Comparison of ENCODE assay signal across 8 cellular contexts in genomic region chr17:42997390-42997983, GRCh38. TPM values are rescaled to one million over a fixed set of nuclear protein-coding genes. Genes with fewer than 3 reads are reported as not detected.
DNase-seq lines count a peak whose midpoint lies in the region; ATAC-seq, FAIRE-seq and TF ChIP-seq lines count a peak whose summit lies in the region.

No MANE protein-coding gene starts in this region.

- H3K4me3 Mint-ChIP-seq in activated T-cell treated with anti-CD3 and anti-CD28 coated beads, Interleukin-2, amount 50 U/mL, for 4 hours = peak overlapping the region; percentile 98
- H3K4me3 Mint-ChIP-seq in activated T-helper 1 cell treated with anti-CD3 and anti-CD28 coated beads, Interleukin-12 subunit alpha, Interleukin-12 subunit beta, Interleukin-2, Interleukin-4 antibody, amounts not matched to agents 30 ng/mL and 10 ng/mL and 1 ng/mL, durations not matched to agents 14 hours and 24 hours and 36 hours = peak overlapping the region; percentile 94

- H3K27ac ChIP-seq in keratinocyte (ENCODE audit: control insufficient read depth, insufficient read depth, low read length) = peak overlapping the region; percentile 12
- H3K27ac ChIP-seq in tibial artery = peak overlapping the region; percentile 76 to 77

- H3K36me3 ChIP-seq in keratinocyte (ENCODE audit: control insufficient read depth in 2 of 2, extremely low read depth in 1 of 2, insufficient read depth in 2 of 2, low read length in 2 of 2) = peaks cover 19 to 38% of the 10 kb centered on the region in 2 experiments
- peaks cover 28 to 51% (median 41%) of the 10 kb centered on the region in 3 donors for H3K36me3 ChIP-seq in tibial artery

- no peaks in the 10 kb centered on the region for H3K9me1 ChIP-seq in keratinocyte (ENCODE audit: control insufficient read depth, extremely low read depth, insufficient read depth, low read length)

- dilution Hi-C loops in keratinocyte (cut with MboI; ENCODE audit: extremely low pct_ligation_motif_present, low sequenced_read_pairs) = no loop called here

- peak overlapping the region; percentile 43 for H3K9ac ChIP-seq in keratinocyte (ENCODE audit: control insufficient read depth, extremely low read depth, insufficient read depth, low read length)

- H3K27ac Mint-ChIP-seq in activated T-helper 1 cell treated with anti-CD3 and anti-CD28 coated beads, Interleukin-12 subunit alpha, Interleukin-12 subunit beta, Interleukin-2, Interleukin-4 antibody, amounts not matched to agents 30 ng/mL and 10 ng/mL and 1 ng/mL, durations not matched to agents 14 hours and 24 hours and 36 hours = peak overlapping the region; percentile 96

- H3K4me2 ChIP-seq in keratinocyte (ENCODE audit: control insufficient read depth, extremely low read depth, insufficient read depth, low read depth, low read length) = peak overlapping the region; percentile 71

- no peaks in the 10 kb centered on the region for H4K20me1 ChIP-seq in keratinocyte (ENCODE audit: control insufficient read depth, extremely low read depth, insufficient read depth, low read length)

- TF ChIP-seq CTCF in keratinocyte (optimal IDR thresholded peaks at IDR 0.05 in 1 of 3, IDR thresholded peaks at IDR 0.05 in 1 of 3, conservative IDR thresholded peaks at IDR 0.05 in 1 of 3; ENCODE audit: extremely low read depth in 1 of 3, insufficient read depth in 2 of 3, low read length in 3 of 3) = no peak
- TF ChIP-seq CTCF in tibial artery (IDR thresholded peaks at IDR 0.05) = no peak

- H3K27me3 ChIP-seq in keratinocyte (ENCODE audit: control insufficient read depth, extremely low read depth, insufficient read depth, low read length) (no peaks in the 10 kb centered on the region), tibial artery (no peaks in the 10 kb centered on the region)

- intact Hi-C loops in activated T-helper 1 cell treated with anti-CD3 and anti-CD28 coated beads, Interleukin-12 subunit alpha, Interleukin-12 subunit beta, Interleukin-2, Interleukin-4 antibody, amounts not matched to agents 30 ng/mL and 10 ng/mL and 1 ng/mL, durations not matched to agents 14 hours and 24 hours and 36 hours (cut with micrococcal nuclease) = no loop called here
- intact Hi-C loops in tibial artery (cut with DNase I; ENCODE audit: low total_unique reads) = loop anchor here (5.0 kb wide), 1 partner anchor 155 kb away; the partner anchor contains the start of gene AOC2

- H3K79me2 ChIP-seq in keratinocyte (ENCODE audit: control insufficient read depth, insufficient read depth, low read length) = peaks cover 27% of the 10 kb centered on the region

- H2AFZ ChIP-seq in keratinocyte (ENCODE audit: control insufficient read depth, low read length) = peak overlapping the region; percentile 54

- no peak for DNase-seq in activated T-cell treated with anti-CD3 and anti-CD28 coated beads, Interleukin-2, amount 50 U/mL, for 4 hours
- no peak for DNase-seq in activated T-cell treated with anti-CD3 and anti-CD28 coated beads for 4 hours
- no peak for DNase-seq in activated T-helper 1 cell treated with anti-CD3 and anti-CD28 coated beads, Interleukin-12 subunit alpha, Interleukin-12 subunit beta, Interleukin-2, Interleukin-4 antibody, amounts not matched to agents 30 ng/mL and 10 ng/mL and 1 ng/mL, durations not matched to agents 14 hours and 24 hours and 36 hours (ENCODE audit: low spot score)
- DNase-seq in keratinocyte (ENCODE audit: low read depth, low spot score) = no peak
- DNase-seq in tibial artery = no peak
- no peak for DNase-seq in MV-4-11 (lab: John Stamatoyannopoulos, UW)
- no peak for DNase-seq in SIG-M5 treated with dmso at 0.1 percent for 504 hours (lab: John Stamatoyannopoulos, UW; ENCODE audit: unreplicated experiment)

- H3K4me3 ChIP-seq in keratinocyte (ENCODE audit: control insufficient read depth in 2 of 3, extremely low read depth in 1 of 3, insufficient read depth in 2 of 3, low read depth in 1 of 3, low read length in 3 of 3) (peak overlapping the region in 1 of 3 experiments; percentile 52), tibial artery (peak overlapping the region; percentile 30 to 74)

- peaks cover 21% of the 10 kb centered on the region for H3K4me1 Mint-ChIP-seq in activated T-cell treated with anti-CD3 and anti-CD28 coated beads, Interleukin-2, amount 50 U/mL, for 4 hours (ENCODE audit: low read depth)
- H3K4me1 Mint-ChIP-seq in activated T-helper 1 cell treated with anti-CD3 and anti-CD28 coated beads, Interleukin-12 subunit alpha, Interleukin-12 subunit beta, Interleukin-2, Interleukin-4 antibody, amounts not matched to agents 30 ng/mL and 10 ng/mL and 1 ng/mL, durations not matched to agents 14 hours and 24 hours and 36 hours (ENCODE audit: low read depth) = peaks cover 23% of the 10 kb centered on the region

- FAIRE-seq in keratinocyte (lab: Jason Lieb, UNC) = no peak

- H3K36me3 Mint-ChIP-seq in activated T-cell treated with anti-CD3 and anti-CD28 coated beads, Interleukin-2, amount 50 U/mL, for 4 hours (ENCODE audit: insufficient read depth) = peaks cover 32% of the 10 kb centered on the region
- peaks cover 41% of the 10 kb centered on the region for H3K36me3 Mint-ChIP-seq in activated T-helper 1 cell treated with anti-CD3 and anti-CD28 coated beads, Interleukin-12 subunit alpha, Interleukin-12 subunit beta, Interleukin-2, Interleukin-4 antibody, amounts not matched to agents 30 ng/mL and 10 ng/mL and 1 ng/mL, durations not matched to agents 14 hours and 24 hours and 36 hours (ENCODE audit: low read depth)

- no peaks in the 10 kb centered on the region for H3K9me3 Mint-ChIP-seq in activated T-cell treated with anti-CD3 and anti-CD28 coated beads, Interleukin-2, amount 50 U/mL, for 4 hours
- no peaks in the 10 kb centered on the region for H3K9me3 Mint-ChIP-seq in activated T-helper 1 cell treated with anti-CD3 and anti-CD28 coated beads, Interleukin-12 subunit alpha, Interleukin-12 subunit beta, Interleukin-2, Interleukin-4 antibody, amounts not matched to agents 30 ng/mL and 10 ng/mL and 1 ng/mL, durations not matched to agents 14 hours and 24 hours and 36 hours

- peaks cover 23% of the 10 kb centered on the region for H3K4me1 ChIP-seq in keratinocyte (ENCODE audit: control insufficient read depth, extremely low read depth, insufficient read depth, low read length)
- peaks cover 0 to 20% (median 17%) of the 10 kb centered on the region in 4 donors for H3K4me1 ChIP-seq in tibial artery

- H3K27me3 Mint-ChIP-seq in activated T-cell treated with anti-CD3 and anti-CD28 coated beads, Interleukin-2, amount 50 U/mL, for 4 hours (ENCODE audit: low read depth) = no peaks in the 10 kb centered on the region
- no peaks in the 10 kb centered on the region for H3K27me3 Mint-ChIP-seq in activated T-helper 1 cell treated with anti-CD3 and anti-CD28 coated beads, Interleukin-12 subunit alpha, Interleukin-12 subunit beta, Interleukin-2, Interleukin-4 antibody, amounts not matched to agents 30 ng/mL and 10 ng/mL and 1 ng/mL, durations not matched to agents 14 hours and 24 hours and 36 hours (ENCODE audit: insufficient read depth)

- no peak for ATAC-seq in activated T-cell treated with anti-CD3 and anti-CD28 coated beads, Interleukin-2, amount 50 U/mL, for 4 hours
- ATAC-seq in HG02798 (IDR thresholded peaks at IDR 0.05; ENCODE audit: poor library complexity, unreplicated experiment) = no peak

- H3K9me3 ChIP-seq in keratinocyte (ENCODE audit: control insufficient read depth, low read depth, low read length) = no peaks in the 10 kb centered on the region
- H3K9me3 ChIP-seq in tibial artery = no peaks in the 10 kb centered on the region

RNA-seq across cellular contexts. Expression of gene RPL27, which starts 0.7 kb away (rescaled TPM):
- total RNA-seq in activated T-cell treated with anti-CD3 and anti-CD28 coated beads, Interleukin-2, amount 50 U/mL, for 4 hours = 1,000 to 10,000 TPM; 1,553 to 1,718 (median 1,686) TPM
- total RNA-seq in activated T-helper 1 cell treated with anti-CD3 and anti-CD28 coated beads, Interleukin-12 subunit alpha, Interleukin-12 subunit beta, Interleukin-2, Interleukin-4 antibody, amounts not matched to agents 30 ng/mL and 10 ng/mL and 1 ng/mL, durations not matched to agents 14 hours and 24 hours and 36 hours = 1,049 and 1,126 TPM in 2 replicates
- polyA plus RNA-seq in keratinocyte = 4,091 to 7,614 TPM (median 7,074 TPM) in 3 replicates
- polyA plus RNA-seq in keratinocyte (2011; ENCODE audit: low read depth) = 779 TPM
- 5,475 and 5,815 TPM in 2 replicates for polyA plus RNA-seq in keratinocyte (2011; cell fraction: cytosol; rRNA removed)
- 1,608 and 1,639 TPM in 2 replicates for polyA plus RNA-seq in keratinocyte (2011; cell fraction: nucleus; rRNA removed)
- polyA plus RNA-seq in keratinocyte (2012; ENCODE audit: low replicate concordance) = 3,581 and 3,765 TPM in 2 replicates
- polyA minus RNA-seq in keratinocyte = 772 to 1,998 TPM (median 856 TPM) in 3 replicates
- 1,363 TPM for polyA minus RNA-seq in keratinocyte (2011; cell fraction: cytosol; rRNA and poly(A)+ RNA removed)
- polyA minus RNA-seq in keratinocyte (2011; cell fraction: nucleus; rRNA and poly(A)+ RNA removed) = 394 and 446 TPM in 2 replicates

RNA-seq across cellular contexts. Expression of gene IFI35, which starts 9.1 kb away (rescaled TPM):
- total RNA-seq in activated T-cell treated with anti-CD3 and anti-CD28 coated beads, Interleukin-2, amount 50 U/mL, for 4 hours = 10 to 100 TPM; 26.4 to 46.6 (median 34.1) TPM
- total RNA-seq in activated T-helper 1 cell treated with anti-CD3 and anti-CD28 coated beads, Interleukin-12 subunit alpha, Interleukin-12 subunit beta, Interleukin-2, Interleukin-4 antibody, amounts not matched to agents 30 ng/mL and 10 ng/mL and 1 ng/mL, durations not matched to agents 14 hours and 24 hours and 36 hours = 65.8 and 67.0 TPM in 2 replicates
- 22.0 to 34.8 TPM (median 27.6 TPM) in 3 replicates for polyA plus RNA-seq in keratinocyte
- polyA plus RNA-seq in keratinocyte (2011; ENCODE audit: low read depth) = not detected
- polyA plus RNA-seq in keratinocyte (2011; cell fraction: cytosol; rRNA removed) = 12.4 and 20.7 TPM in 2 replicates
- polyA plus RNA-seq in keratinocyte (2011; cell fraction: nucleus; rRNA removed) = 15.2 and 15.8 TPM in 2 replicates
- 0.83 and 30.2 TPM in 2 replicates for polyA plus RNA-seq in keratinocyte (2012; ENCODE audit: low replicate concordance)
- polyA minus RNA-seq in keratinocyte = 16.8 to 37.7 TPM (median 19.3 TPM) in 3 replicates
- 15.0 TPM for polyA minus RNA-seq in keratinocyte (2011; cell fraction: cytosol; rRNA and poly(A)+ RNA removed)
- 5.3 and 6.4 TPM in 2 replicates for polyA minus RNA-seq in keratinocyte (2011; cell fraction: nucleus; rRNA and poly(A)+ RNA removed)

RNA-seq across cellular contexts. Expression of gene RUNDC1, which starts 17.1 kb away (rescaled TPM):
- total RNA-seq in activated T-cell treated with anti-CD3 and anti-CD28 coated beads, Interleukin-2, amount 50 U/mL, for 4 hours = 10 to 100 TPM; 14.1 to 17.4 (median 16.7) TPM
- 16.9 and 18.8 TPM in 2 replicates for total RNA-seq in activated T-helper 1 cell treated with anti-CD3 and anti-CD28 coated beads, Interleukin-12 subunit alpha, Interleukin-12 subunit beta, Interleukin-2, Interleukin-4 antibody, amounts not matched to agents 30 ng/mL and 10 ng/mL and 1 ng/mL, durations not matched to agents 14 hours and 24 hours and 36 hours
- 10.8 to 12.8 TPM (median 11.1 TPM) in 3 replicates for polyA plus RNA-seq in keratinocyte
- polyA plus RNA-seq in keratinocyte (2011; ENCODE audit: low read depth) = 6.9 TPM
- polyA plus RNA-seq in keratinocyte (2011; cell fraction: cytosol; rRNA removed) = 6.8 and 8.3 TPM in 2 replicates
- 21.1 and 23.9 TPM in 2 replicates for polyA plus RNA-seq in keratinocyte (2011; cell fraction: nucleus; rRNA removed)
- polyA plus RNA-seq in keratinocyte (2012; ENCODE audit: low replicate concordance) = 7.6 and 9.8 TPM in 2 replicates
- polyA minus RNA-seq in keratinocyte = 8.4 to 14.6 TPM (median 12.7 TPM) in 3 replicates
- polyA minus RNA-seq in keratinocyte (2011; cell fraction: cytosol; rRNA and poly(A)+ RNA removed) = 4.2 TPM
- polyA minus RNA-seq in keratinocyte (2011; cell fraction: nucleus; rRNA and poly(A)+ RNA removed) = 7.1 and 13.3 TPM in 2 replicates

RNA-seq across cellular contexts. Expression of gene PTGES3L, which starts 17.6 kb away (rescaled TPM):
- total RNA-seq in activated T-cell treated with anti-CD3 and anti-CD28 coated beads, Interleukin-2, amount 50 U/mL, for 4 hours = under 1 TPM; 0.24 to 0.30 (median 0.25) TPM
- total RNA-seq in activated T-helper 1 cell treated with anti-CD3 and anti-CD28 coated beads, Interleukin-12 subunit alpha, Interleukin-12 subunit beta, Interleukin-2, Interleukin-4 antibody, amounts not matched to agents 30 ng/mL and 10 ng/mL and 1 ng/mL, durations not matched to agents 14 hours and 24 hours and 36 hours = 1.0 and 1.6 TPM in 2 replicates
- 0.19 to 0.44 TPM (median 0.37 TPM) in 3 replicates for polyA plus RNA-seq in keratinocyte
- polyA plus RNA-seq in keratinocyte (2011; ENCODE audit: low read depth) = not detected
- polyA plus RNA-seq in keratinocyte (2011; cell fraction: cytosol; rRNA removed) = 0.10 and 0.21 TPM in 2 replicates
- 1.4 and 1.6 TPM in 2 replicates for polyA plus RNA-seq in keratinocyte (2011; cell fraction: nucleus; rRNA removed)
- 0.16 and 0.26 TPM in 2 replicates for polyA plus RNA-seq in keratinocyte (2012; ENCODE audit: low replicate concordance)
- polyA minus RNA-seq in keratinocyte = 0.16 to 0.67 TPM (median 0.33 TPM) in 3 replicates
- not detected for polyA minus RNA-seq in keratinocyte (2011; cell fraction: cytosol; rRNA and poly(A)+ RNA removed)
- polyA minus RNA-seq in keratinocyte (2011; cell fraction: nucleus; rRNA and poly(A)+ RNA removed) = 0.53 and 1.4 TPM in 2 replicates

RNA-seq across cellular contexts. Expression of gene VAT1, which starts 24.7 kb away (rescaled TPM):
- 10 to 100 TPM; 11.7 to 15.9 (median 15.5) TPM for total RNA-seq in activated T-cell treated with anti-CD3 and anti-CD28 coated beads, Interleukin-2, amount 50 U/mL, for 4 hours
- total RNA-seq in activated T-helper 1 cell treated with anti-CD3 and anti-CD28 coated beads, Interleukin-12 subunit alpha, Interleukin-12 subunit beta, Interleukin-2, Interleukin-4 antibody, amounts not matched to agents 30 ng/mL and 10 ng/mL and 1 ng/mL, durations not matched to agents 14 hours and 24 hours and 36 hours = 17.3 TPM in 2 replicates
- polyA plus RNA-seq in keratinocyte = 151 to 186 TPM (median 183 TPM) in 3 replicates
- polyA plus RNA-seq in keratinocyte (2011; ENCODE audit: low read depth) = 31.9 TPM
- polyA plus RNA-seq in keratinocyte (2011; cell fraction: cytosol; rRNA removed) = 172 and 254 TPM in 2 replicates
- polyA plus RNA-seq in keratinocyte (2011; cell fraction: nucleus; rRNA removed) = 139 and 148 TPM in 2 replicates
- 291 and 376 TPM in 2 replicates for polyA plus RNA-seq in keratinocyte (2012; ENCODE audit: low replicate concordance)
- polyA minus RNA-seq in keratinocyte = 312 to 597 TPM (median 313 TPM) in 3 replicates
- 562 TPM for polyA minus RNA-seq in keratinocyte (2011; cell fraction: cytosol; rRNA and poly(A)+ RNA removed)
- polyA minus RNA-seq in keratinocyte (2011; cell fraction: nucleus; rRNA and poly(A)+ RNA removed) = 101 and 122 TPM in 2 replicates
